In the genomic region with DNA sequence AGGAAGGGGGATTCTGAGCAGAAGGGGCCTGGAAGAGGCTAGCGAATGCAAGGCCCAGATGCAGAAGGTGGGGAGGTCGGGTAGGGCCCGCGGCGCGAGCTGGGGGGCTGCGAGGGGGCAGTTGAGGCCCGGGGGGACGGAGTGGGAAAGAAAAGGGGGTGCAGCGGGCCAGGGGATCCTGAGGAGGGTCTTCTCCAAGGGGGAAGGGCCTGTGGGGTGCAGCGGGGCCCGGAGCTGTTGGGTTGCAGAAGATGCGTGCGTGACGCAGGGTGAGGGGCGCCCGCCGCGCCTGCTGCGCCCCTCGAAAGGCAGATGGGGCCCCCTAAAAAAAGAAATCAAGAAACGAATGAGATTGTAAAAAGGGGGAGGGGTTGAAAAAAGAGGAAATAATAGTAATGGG, we compare ENCODE assay signal across 20 cellular contexts. TPM values are rescaled to one million over a fixed set of nuclear protein-coding genes. Genes with fewer than 3 reads are reported as not detected.
DNase-seq lines count a peak whose midpoint lies in the region; ATAC-seq and TF ChIP-seq lines count a peak whose summit lies in the region.
"Had no signal": no experiment of that assay in that cellular context is flagged by ENCODE, and none has a peak within 500 bp of the region (broad histone marks: within the 10 kb centered on the region; RNA-seq: fewer than 3 reads in every experiment).

No MANE protein-coding gene starts in this region.

- no peak overlapping the region for H3K27ac ChIP-seq in suprapubic skin
- H3K27ac ChIP-seq: brain microvascular endothelial cell, HL-60, ovary, PC-9 had no signal

- no peaks in the 10 kb centered on the region for H3K9me3 ChIP-seq in suprapubic skin
- H3K9me3 ChIP-seq: ovary had no signal

- TF ChIP-seq EP300 in suprapubic skin (IDR thresholded peaks at IDR 0.05) = no peak

- H3K4me3 Mint-ChIP-seq in T-cell = peak overlapping the region; percentile 19 to 68 (median 29)
- H3K4me3 Mint-ChIP-seq in immature natural killer cell = peak overlapping the region in 4 of 5 donors; percentile 53 to 71 (median 61)

- no peaks in the 10 kb centered on the region for H3K27me3 ChIP-seq in suprapubic skin
- H3K27me3 ChIP-seq: brain microvascular endothelial cell, ovary had no signal

- H3K36me3 Mint-ChIP-seq in T-cell (no peaks in the 10 kb centered on the region), immature natural killer cell (no peaks in the 10 kb centered on the region)

- ATAC-seq in T-cell (replicated peaks in 1 of 4) (no peak), GM19467 (IDR thresholded peaks at IDR 0.05; ENCODE audit: unreplicated experiment) (no peak), GM18867 (IDR thresholded peaks at IDR 0.05; ENCODE audit: unreplicated experiment) (no peak)
- ATAC-seq: SK-N-SH treated with all-trans-retinoic acid at 6 μM for 48 hours had no signal

- no peak for TF ChIP-seq POLR2A in suprapubic skin (IDR thresholded peaks at IDR 0.05)

- peaks cover 29 to 38% (median 33%) of the 10 kb centered on the region in 3 donors for H3K4me1 Mint-ChIP-seq in T-cell
- peaks cover 14 to 16% of the 10 kb centered on the region in 2 donors for H3K4me1 Mint-ChIP-seq in immature natural killer cell

- H3K9me3 Mint-ChIP-seq in T-cell = no peaks in the 10 kb centered on the region
- peaks cover 0 to 1% (median 0%) of the 10 kb centered on the region in 6 donors for H3K9me3 Mint-ChIP-seq in immature natural killer cell
- H3K9me3 Mint-ChIP-seq: activated CD4-positive, alpha-beta memory T cell treated with anti-CD3 and anti-CD28 coated beads, Interleukin-2, amount 10 ng/mL, durations not matched to agents 7 days and 5 days had no signal

- peak overlapping the region; percentile 44 for H3K4me3 ChIP-seq in suprapubic skin
- H3K4me3 ChIP-seq: K562, PC-9 had no signal

- CTCF ChIA-PET in T-cell (lab: Charles Lee) = no interaction called here

- POLR2A ChIA-PET in T-cell (lab: Charles Lee) = no interaction called here

- 78% methylated on average over 22 of the region's 22 CpGs for WGBS in suprapubic skin

- H3K4me1 ChIP-seq in suprapubic skin = peaks cover 7% of the 10 kb centered on the region

- DNase-seq in activated gamma-delta T cell (lab: John Stamatoyannopoulos, UW) (peak; percentile 19), activated gamma-delta T cell treated with Interleukin-2 at 50 U/mL for 16 hours (no peak), T-cell (no peak), immature natural killer cell (no peak), suprapubic skin (ENCODE audit: low spot score in 2 of 2) (peak in 1 of 2 donors; percentile 63), midbrain (lab: John Stamatoyannopoulos, UW) (no peak)
- DNase-seq: ACHN, brain microvascular endothelial cell, COR-L47, NCI-H2171 treated with DMSO at 0.1 percent for 48 hours, NCI-H748 treated with DMSO at 0.1 percent for 48 hours, PC-9 had no signal

- H3K27ac Mint-ChIP-seq in T-cell (peak overlapping the region; percentile 33 to 57), immature natural killer cell (no peak overlapping the region)
- H3K27ac Mint-ChIP-seq: activated CD4-positive, alpha-beta memory T cell treated with anti-CD3 and anti-CD28 coated beads, Interleukin-2, amount 10 ng/mL, durations not matched to agents 7 days and 5 days had no signal

- TF ChIP-seq CTCF in suprapubic skin (IDR thresholded peaks at IDR 0.05) = no peak

- H3K27me3 Mint-ChIP-seq in T-cell (no peaks in the 10 kb centered on the region), immature natural killer cell (ENCODE audit: low read depth in 3 of 3) (peaks cover 0 to 12% (median 3%) of the 10 kb centered on the region in 3 donors)

- H3K36me3 ChIP-seq in suprapubic skin = no peaks in the 10 kb centered on the region
- H3K36me3 ChIP-seq: brain microvascular endothelial cell, ovary had no signal

RNA-seq across cellular contexts. Expression of a gene that starts 0.3 kb away (rescaled TPM):
- 1 to 10 TPM in 1 of 5 donors, under 1 TPM in 4; 0.58 to 1.1 (median 0.65) TPM for total RNA-seq in T-cell
- polyA plus RNA-seq in immature natural killer cell = not detected
- under 1 TPM in 3 of 4 donors, not detected in 1; 0.49 to 0.80 (median 0.51) TPM for total RNA-seq in suprapubic skin
- total RNA-seq: PC-9, skeletal muscle tissue had no signal

RNA-seq across cellular contexts. Expression of a gene that starts 36.3 kb away (rescaled TPM):
- total RNA-seq in T-cell (10 to 100 TPM; 31.9 to 39.3 (median 35.1) TPM), suprapubic skin (10 to 100 TPM; 10.7 to 33.6 (median 22.9) TPM)
- 1 to 10 TPM in 1 of 3 donors, under 1 TPM in 1, not detected in 1; 0.36 to 1.9 TPM for polyA plus RNA-seq in immature natural killer cell

RNA-seq across cellular contexts. Expression of a gene that starts 57.8 kb away (rescaled TPM):
- total RNA-seq in T-cell (100 to 1,000 TPM in 2 of 5 donors, 10 to 100 TPM in 3; 81.1 to 119 (median 86.7) TPM), suprapubic skin (100 to 1,000 TPM; 170 to 232 (median 193) TPM)
- 100 to 1,000 TPM; 114 to 177 (median 146) TPM for polyA plus RNA-seq in immature natural killer cell

Comparison
In these comparisons a context has a peak if more than half of its experiments do, and no peak if none do; other contexts are left out.
1. H3K27ac Mint-ChIP-seq: peak in T-cell (2 of 2); none in immature natural killer cell (0 of 6).